In the genomic region with DNA sequence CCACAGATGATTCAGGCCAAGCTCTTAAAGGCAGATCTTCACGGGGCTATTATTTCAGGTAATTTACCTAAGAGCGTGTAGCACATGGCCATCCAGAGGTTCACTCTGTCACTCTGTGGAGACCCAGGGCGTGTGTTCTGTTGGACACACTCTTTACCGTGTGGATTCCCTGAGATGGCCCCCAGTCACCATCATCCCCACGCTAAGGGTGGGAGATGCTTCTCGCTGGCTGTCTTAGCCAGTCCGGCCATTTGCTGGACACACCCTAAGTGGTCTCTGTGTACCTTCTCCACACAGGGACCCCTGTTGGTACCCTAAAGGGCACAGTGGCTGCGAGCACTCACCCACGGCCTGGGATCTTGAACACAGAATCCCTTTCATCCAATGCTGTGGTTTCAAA, we compare ENCODE assay signal across 27 cellular contexts.
"Had no signal": no experiment of that assay in that cellular context is flagged by ENCODE, and none has a peak within 500 bp of the region (broad histone marks: within the 10 kb centered on the region; RNA-seq: fewer than 3 reads in every experiment).

No MANE protein-coding gene starts in this region.

- ATAC-seq: activated CD8-positive, alpha-beta T cell treated with anti-CD3 and anti-CD28 coated beads for 36 hours; gastroesophageal sphincter; left colon; naive thymus-derived CD4-positive, alpha-beta T cell; pancreas; psoas muscle had no signal

- H3K4me3 Mint-ChIP-seq: activated CD4-positive, alpha-beta T cell treated with anti-CD3 and anti-CD28 coated beads, Interleukin-2, amount 10 ng/mL, durations not matched to agents 24 days and 14 days; activated CD8-positive, alpha-beta T cell treated with anti-CD3 and anti-CD28 coated beads for 36 hours; activated naive CD4-positive, alpha-beta T cell treated with anti-CD3 and anti-CD28 coated beads, Interleukin-2, amount 10 ng/mL, durations not matched to agents 7 days and 5 days; activated T-helper 1 cell treated with anti-CD3 and anti-CD28 coated beads, Interleukin-12 subunit alpha, Interleukin-12 subunit beta, Interleukin-2, Interleukin-4 antibody, amounts not matched to agents 30 ng/mL and 10 ng/mL and 1 ng/mL, durations not matched to agents 14 hours and 24 hours and 36 hours; dendritic cell treated with granulocyte-macrophage colony-stimulating factor and Interleukin-4, amounts not matched to agents 40 ng/mL and 50 ng/mL, for 4 days; mesothelial cell of epicardium; naive thymus-derived CD4-positive, alpha-beta T cell; stimulated activated naive CD8-positive, alpha-beta T cell treated with anti-CD3 and anti-CD28 coated beads, Interleukin-15, Interleukin-2, amounts not matched to agents 100 ng/mL and 50 ng/mL, for 24 hours had no signal

- H3K4me3 ChIP-seq: gastroesophageal sphincter, hepatocyte, pancreas, psoas muscle, smooth muscle cell, upper lobe of left lung, vagina had no signal

- H3K27ac ChIP-seq: gastroesophageal sphincter, hepatocyte, pancreas, psoas muscle, upper lobe of left lung, vagina, WERI-Rb-1 had no signal

- H3K9me3 ChIP-seq: gastroesophageal sphincter, pancreas, psoas muscle, upper lobe of left lung, vagina had no signal

- H3K27me3 ChIP-seq: gastroesophageal sphincter, hepatocyte, pancreas, upper lobe of left lung, vagina had no signal

- H3K4me1 Mint-ChIP-seq: mesothelial cell of epicardium had no signal

- H3K9me3 Mint-ChIP-seq: activated CD4-positive, alpha-beta T cell treated with anti-CD3 and anti-CD28 coated beads, Interleukin-2, amount 10 ng/mL, durations not matched to agents 24 days and 14 days; activated CD8-positive, alpha-beta T cell treated with anti-CD3 and anti-CD28 coated beads for 36 hours; activated naive CD4-positive, alpha-beta T cell treated with anti-CD3 and anti-CD28 coated beads, Interleukin-2, amount 10 ng/mL, durations not matched to agents 7 days and 5 days; activated T-helper 1 cell treated with anti-CD3 and anti-CD28 coated beads, Interleukin-12 subunit alpha, Interleukin-12 subunit beta, Interleukin-2, Interleukin-4 antibody, amounts not matched to agents 30 ng/mL and 10 ng/mL and 1 ng/mL, durations not matched to agents 14 hours and 24 hours and 36 hours; dendritic cell treated with granulocyte-macrophage colony-stimulating factor and Interleukin-4, amounts not matched to agents 40 ng/mL and 50 ng/mL, for 4 days; mesothelial cell of epicardium; naive thymus-derived CD4-positive, alpha-beta T cell; stimulated activated naive CD8-positive, alpha-beta T cell treated with anti-CD3 and anti-CD28 coated beads, Interleukin-15, Interleukin-2, amounts not matched to agents 100 ng/mL and 50 ng/mL, for 24 hours had no signal

- H3K27me3 Mint-ChIP-seq: activated CD4-positive, alpha-beta T cell treated with anti-CD3 and anti-CD28 coated beads, Interleukin-2, amount 10 ng/mL, durations not matched to agents 24 days and 14 days; activated CD8-positive, alpha-beta T cell treated with anti-CD3 and anti-CD28 coated beads for 36 hours; activated naive CD4-positive, alpha-beta T cell treated with anti-CD3 and anti-CD28 coated beads, Interleukin-2, amount 10 ng/mL, durations not matched to agents 7 days and 5 days; dendritic cell treated with granulocyte-macrophage colony-stimulating factor and Interleukin-4, amounts not matched to agents 40 ng/mL and 50 ng/mL, for 4 days; naive thymus-derived CD4-positive, alpha-beta T cell; stimulated activated naive CD8-positive, alpha-beta T cell treated with anti-CD3 and anti-CD28 coated beads, Interleukin-15, Interleukin-2, amounts not matched to agents 100 ng/mL and 50 ng/mL, for 24 hours had no signal

- H3K27ac Mint-ChIP-seq: activated CD4-positive, alpha-beta T cell treated with anti-CD3 and anti-CD28 coated beads, Interleukin-2, amount 10 ng/mL, durations not matched to agents 24 days and 14 days; activated CD8-positive, alpha-beta T cell treated with anti-CD3 and anti-CD28 coated beads for 36 hours; activated naive CD4-positive, alpha-beta T cell treated with anti-CD3 and anti-CD28 coated beads, Interleukin-2, amount 10 ng/mL, durations not matched to agents 7 days and 5 days; activated T-helper 1 cell treated with anti-CD3 and anti-CD28 coated beads, Interleukin-12 subunit alpha, Interleukin-12 subunit beta, Interleukin-2, Interleukin-4 antibody, amounts not matched to agents 30 ng/mL and 10 ng/mL and 1 ng/mL, durations not matched to agents 14 hours and 24 hours and 36 hours; mesothelial cell of epicardium; stimulated activated naive CD8-positive, alpha-beta T cell treated with anti-CD3 and anti-CD28 coated beads, Interleukin-15, Interleukin-2, amounts not matched to agents 100 ng/mL and 50 ng/mL, for 24 hours had no signal

- DNase-seq: activated CD4-positive, alpha-beta T cell treated with anti-CD3 and anti-CD28 coated beads, Interleukin-2, amount 10 ng/mL, durations not matched to agents 24 days and 14 days; activated CD4-positive, CD25-positive, alpha-beta regulatory T cell treated with anti-CD3 and anti-CD28 coated beads, Interleukin-2, amount 50 U/mL, for 72 hours; activated CD8-positive, alpha-beta T cell treated with anti-CD3 and anti-CD28 coated beads for 36 hours; activated gamma-delta T cell; activated naive CD4-positive, alpha-beta T cell treated with anti-CD3 and anti-CD28 coated beads, Interleukin-2, amount 10 ng/mL, durations not matched to agents 7 days and 5 days; activated T-cell treated with anti-CD3 and anti-CD28 coated beads for 4 hours; amygdala; caudate nucleus; effector CD4-positive, alpha-beta T cell; left colon; mammary epithelial cell; naive thymus-derived CD4-positive, alpha-beta T cell; pancreas; psoas muscle; stimulated activated CD4-positive, alpha-beta T cell treated with anti-CD3 and anti-CD28 coated beads, Interleukin-15, amount 100 ng/mL, for 24 hours; T-helper 1 cell; T-helper 9 cell; upper lobe of left lung; WERI-Rb-1 had no signal
